In the genomic region with DNA sequence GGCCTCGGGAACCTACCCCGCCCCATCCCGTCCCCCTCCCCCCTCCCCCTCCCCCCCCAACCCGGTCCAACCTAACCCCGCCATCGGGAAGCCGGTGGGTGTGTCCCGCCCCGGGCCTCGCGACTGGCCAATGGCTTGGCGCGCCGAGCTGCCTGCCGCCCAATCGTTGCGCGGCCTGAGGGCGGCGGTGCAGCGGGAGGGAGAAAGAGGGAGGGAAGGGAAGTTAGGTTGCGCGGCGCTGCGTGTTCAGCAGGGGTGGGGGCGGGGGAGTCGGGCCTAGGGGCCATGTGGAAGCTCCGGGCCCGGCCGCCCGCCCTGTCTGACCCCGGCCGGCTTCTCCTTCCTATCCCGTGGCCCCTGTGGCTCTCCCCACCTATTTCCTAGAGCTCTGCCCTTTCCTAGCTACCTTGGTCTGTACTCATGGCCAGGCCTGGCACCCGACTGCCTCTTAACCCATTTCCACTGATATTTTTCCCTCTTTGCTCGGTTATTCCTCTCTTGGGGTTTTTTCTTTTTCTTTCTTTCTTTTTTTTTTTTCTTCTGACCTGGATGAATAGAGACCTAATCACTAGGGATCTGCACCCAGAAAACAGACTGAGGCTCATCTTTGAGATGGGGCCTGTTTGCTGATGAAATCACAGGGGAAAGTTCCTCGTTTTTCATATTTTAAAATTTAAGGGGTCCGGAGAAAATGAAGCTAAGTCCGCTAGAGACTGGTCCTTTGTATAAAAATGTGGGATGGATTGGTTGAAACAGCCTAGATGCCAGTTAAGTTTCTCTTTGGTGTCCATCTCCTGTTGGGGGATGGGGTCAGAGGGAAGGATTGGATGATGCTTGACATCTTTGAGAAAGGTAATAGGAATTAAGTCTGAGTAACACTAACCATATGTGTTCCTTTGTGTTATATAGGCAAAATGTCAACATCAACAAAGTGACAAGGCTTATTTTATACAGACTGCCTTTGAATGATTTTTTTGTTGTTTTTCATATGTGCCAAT, we compare ENCODE assay signal across 8 cellular contexts. TPM values are rescaled to one million over a fixed set of nuclear protein-coding genes. Genes with fewer than 3 reads are reported as not detected.
A peak's percentile ranks its signal among the peaks of the same experiment; 100 is the strongest.
DNase-seq lines count a peak whose midpoint lies in the region; ATAC-seq and TF ChIP-seq lines count a peak whose summit lies in the region.

No MANE protein-coding gene starts in this region.

- H3K36me3 ChIP-seq in esophagus muscularis mucosa (peaks cover 16 to 43% (median 36%) of the 10 kb centered on the region in 4 donors), muscle layer of duodenum (ENCODE audit: control insufficient read depth in 1 of 2, insufficient read depth in 2 of 2, low read length in 2 of 2) (peaks cover 28 to 35% of the 10 kb centered on the region in 2 donors)

- WGBS in esophagus muscularis mucosa, result 4% methylated on average over 8 of the region's 39 CpGs

- DNase-seq in D341Med (ENCODE audit: low spot score) (peak; percentile 100), KBM-7 (peak; percentile 95), esophagus muscularis mucosa (ENCODE audit: extremely low spot score) (peak; percentile 97)
- DNase-seq in activated T-cell treated with anti-CD3 and anti-CD28 coated beads, Interleukin-2, amount 50 U/mL, for 48 hours, result peak; percentile 95 to 96
- DNase-seq in stimulated activated CD8-positive, alpha-beta memory T cell treated with anti-CD3 and anti-CD28 coated beads, Interleukin-7, amount 100 ng/mL, for 1 hour (ENCODE audit: low read depth in 2 of 2), result peak; percentile 76 to 80

- H3K4me3 ChIP-seq in esophagus muscularis mucosa (peak overlapping the region; percentile 90 to 99 (median 96)), muscle layer of duodenum (ENCODE audit: low read depth in 1 of 2, low read length in 2 of 2) (peak overlapping the region; percentile 76 to 84)

- TF ChIP-seq POLR2A in esophagus muscularis mucosa (IDR thresholded peaks at IDR 0.05; ENCODE audit: low read depth), result no peak

- H3K4me1 ChIP-seq in esophagus muscularis mucosa (peaks cover 34 to 62% (median 54%) of the 10 kb centered on the region in 4 donors), muscle layer of duodenum (ENCODE audit: control insufficient read depth in 1 of 2, insufficient read depth in 2 of 2, low read length in 2 of 2) (peaks cover 9 to 37% of the 10 kb centered on the region in 2 donors)

- H3K9me3 ChIP-seq in esophagus muscularis mucosa, result no peaks in the 10 kb centered on the region
- H3K9me3 ChIP-seq in muscle layer of duodenum (ENCODE audit: control insufficient read depth in 1 of 2, low read length in 2 of 2), result no peaks in the 10 kb centered on the region

- TF ChIP-seq CTCF in esophagus muscularis mucosa (IDR thresholded peaks at IDR 0.05), result no peak

- in situ Hi-C loops in KBM-7 (cut with MboI; ENCODE audit: low pct_unique_long_range_greater_than_20kb, low sequenced_read_pairs), result no loop called here

- intact Hi-C loops in esophagus muscularis mucosa (cut with DNase I), result no loop called here

- peak overlapping the region; percentile 97 to 99 (median 98) for H3K27ac ChIP-seq in esophagus muscularis mucosa (replicated peaks in 1 of 4)
- H3K27ac ChIP-seq in muscle layer of duodenum (ENCODE audit: low read length), result peak overlapping the region; percentile 78

- peak; percentile 48 for ATAC-seq in GM21529 (IDR thresholded peaks at IDR 0.05; ENCODE audit: unreplicated experiment)

- no peak for TF ChIP-seq EP300 in esophagus muscularis mucosa (IDR thresholded peaks at IDR 0.05)

- H3K27me3 ChIP-seq in esophagus muscularis mucosa (no peaks in the 10 kb centered on the region), muscle layer of duodenum (ENCODE audit: low read depth, low read length) (no peaks in the 10 kb centered on the region)

TF ChIP-seq in PFSK-1, 5 proteins besides CTCF, POLR2A, EP300 and RAD21:
- peak; percentile 31; the same call in 1 of the 2 replicates for TF ChIP-seq SIN3A (IDR thresholded peaks at IDR 0.05; ENCODE audit: borderline replicate concordance, insufficient read depth, low read length)
- TF ChIP-seq, protein P1, sequence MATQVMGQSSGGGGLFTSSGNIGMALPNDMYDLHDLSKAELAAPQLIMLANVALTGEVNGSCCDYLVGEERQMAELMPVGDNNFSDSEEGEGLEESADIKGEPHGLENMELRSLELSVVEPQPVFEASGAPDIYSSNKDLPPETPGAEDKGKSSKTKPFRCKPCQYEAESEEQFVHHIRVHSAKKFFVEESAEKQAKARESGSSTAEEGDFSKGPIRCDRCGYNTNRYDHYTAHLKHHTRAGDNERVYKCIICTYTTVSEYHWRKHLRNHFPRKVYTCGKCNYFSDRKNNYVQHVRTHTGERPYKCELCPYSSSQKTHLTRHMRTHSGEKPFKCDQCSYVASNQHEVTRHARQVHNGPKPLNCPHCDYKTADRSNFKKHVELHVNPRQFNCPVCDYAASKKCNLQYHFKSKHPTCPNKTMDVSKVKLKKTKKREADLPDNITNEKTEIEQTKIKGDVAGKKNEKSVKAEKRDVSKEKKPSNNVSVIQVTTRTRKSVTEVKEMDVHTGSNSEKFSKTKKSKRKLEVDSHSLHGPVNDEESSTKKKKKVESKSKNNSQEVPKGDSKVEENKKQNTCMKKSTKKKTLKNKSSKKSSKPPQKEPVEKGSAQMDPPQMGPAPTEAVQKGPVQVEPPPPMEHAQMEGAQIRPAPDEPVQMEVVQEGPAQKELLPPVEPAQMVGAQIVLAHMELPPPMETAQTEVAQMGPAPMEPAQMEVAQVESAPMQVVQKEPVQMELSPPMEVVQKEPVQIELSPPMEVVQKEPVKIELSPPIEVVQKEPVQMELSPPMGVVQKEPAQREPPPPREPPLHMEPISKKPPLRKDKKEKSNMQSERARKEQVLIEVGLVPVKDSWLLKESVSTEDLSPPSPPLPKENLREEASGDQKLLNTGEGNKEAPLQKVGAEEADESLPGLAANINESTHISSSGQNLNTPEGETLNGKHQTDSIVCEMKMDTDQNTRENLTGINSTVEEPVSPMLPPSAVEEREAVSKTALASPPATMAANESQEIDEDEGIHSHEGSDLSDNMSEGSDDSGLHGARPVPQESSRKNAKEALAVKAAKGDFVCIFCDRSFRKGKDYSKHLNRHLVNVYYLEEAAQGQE (IDR thresholded peaks at IDR 0.05; ENCODE audit: insufficient read depth in 1 of 2, low read depth in 2 of 2, low read length in 2 of 2), result peak in 1 of 2 experiments; percentile 52; a peak in 2 of 4 replicates
- peak; percentile 74; the same call in 1 of the 2 replicates for TF ChIP-seq TAF1 (IDR thresholded peaks at IDR 0.05; ENCODE audit: borderline replicate concordance, insufficient read depth, low read length)
- peak; percentile 81 for TF ChIP-seq POLR2AphosphoS5 (IDR thresholded peaks at IDR 0.05; ENCODE audit: low read depth, low read length)
- peak; percentile 71 for TF ChIP-seq FOXP2 (optimal IDR thresholded peaks at IDR 0.05; ENCODE audit: borderline replicate concordance, extremely low read depth, extremely low read length, insufficient read depth)

RNA-seq across cellular contexts. Expression of a gene that starts 1.1 kb away (rescaled TPM):
- 276 TPM for polyA plus RNA-seq in PFSK-1 (2012; ENCODE audit: insufficient read length, low read depth)
- 100 to 1,000 TPM; 179 to 236 (median 205) TPM for total RNA-seq in esophagus muscularis mucosa

RNA-seq across cellular contexts. Expression of a gene that starts 43.1 kb away (rescaled TPM):
- 50.4 TPM for polyA plus RNA-seq in PFSK-1 (2012; ENCODE audit: insufficient read length, low read depth)
- total RNA-seq in esophagus muscularis mucosa, result 10 to 100 TPM; 11.9 to 26.9 (median 21.2) TPM

Comparison
In these comparisons a context has a peak if more than half of its experiments do, and no peak if none do; other contexts are left out.
1. Peak in every context shown above with its lines: DNase-seq, ATAC-seq, H3K4me3 ChIP-seq and H3K27ac ChIP-seq.